8 cellular contexts compared by ENCODE assay signal in the genomic region with DNA sequence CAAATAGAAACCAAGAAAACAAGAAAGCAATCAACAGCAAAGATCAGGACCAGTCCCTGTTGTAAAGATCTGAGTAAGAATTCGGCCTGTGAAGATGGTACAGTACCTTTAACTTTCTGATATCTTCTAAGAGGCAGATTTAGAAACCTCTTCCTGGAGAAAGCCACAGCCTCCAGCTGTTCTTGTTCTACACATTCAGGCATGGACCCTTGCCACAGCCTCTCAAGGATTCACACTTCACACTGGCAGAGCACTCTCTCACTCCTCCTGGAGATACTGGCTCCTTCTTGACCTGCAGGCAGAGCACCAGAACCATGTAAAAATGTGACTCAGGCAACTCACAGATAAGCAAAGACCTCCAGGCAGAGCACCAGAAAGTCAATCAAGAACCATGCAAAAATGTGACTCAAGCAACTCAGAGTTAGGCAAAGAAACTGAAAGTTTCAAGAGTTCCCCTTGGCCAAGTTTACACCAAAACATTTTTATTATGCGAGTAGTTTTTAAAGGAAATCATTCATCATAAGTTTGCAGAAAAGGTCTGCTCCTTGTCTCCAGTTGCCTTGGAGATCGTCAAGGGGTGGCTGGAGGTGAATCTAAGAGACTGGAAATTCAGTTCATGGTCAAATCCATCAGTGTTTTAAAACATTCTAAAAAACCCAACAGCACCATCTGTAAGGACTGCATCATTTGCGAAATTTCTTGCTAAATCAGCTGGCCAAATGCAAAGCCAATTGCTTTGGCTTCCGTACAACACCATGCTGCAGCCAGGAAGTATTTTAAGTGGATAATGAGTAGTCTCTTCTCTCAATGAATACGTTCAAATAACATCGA.
DNase-seq lines count a peak whose midpoint lies in the region; ATAC-seq and TF ChIP-seq lines count a peak whose summit lies in the region.

No MANE protein-coding gene starts in this region.

- H3K27me3 ChIP-seq in hepatocyte (no peaks in the 10 kb centered on the region), SJCRH30 (no peaks in the 10 kb centered on the region)

- no peaks in the 10 kb centered on the region for H3K9me2 ChIP-seq in hepatocyte (replicated peaks; ENCODE audit: insufficient read depth)

- no peak overlapping the region for H3K4me2 ChIP-seq in hepatocyte

- H3K36me3 ChIP-seq in hepatocyte (replicated peaks; ENCODE audit: insufficient read depth, low read depth) (no peaks in the 10 kb centered on the region), SJCRH30 (no peaks in the 10 kb centered on the region)

- H3K4me3 ChIP-seq in hepatocyte: no peak overlapping the region
- H3K4me3 ChIP-seq in SJCRH30: no peak overlapping the region

- no peaks in the 10 kb centered on the region for H4K20me1 ChIP-seq in hepatocyte (ENCODE audit: insufficient read depth, poor library complexity, severe bottlenecking)

- ATAC-seq in HG02571 (IDR thresholded peaks at IDR 0.05; ENCODE audit: unreplicated experiment): peak; percentile 61

- H2AFZ ChIP-seq in hepatocyte: no peak overlapping the region

- WGBS in hepatocyte (ENCODE audit: low lambda C conversion rate, missing lambda C conversion rate): 58% methylated on average over 7 of the region's 7 CpGs

- H3K27ac ChIP-seq in hepatocyte (no peak overlapping the region), SJCRH30 (no peak overlapping the region)

- H3K4me1 ChIP-seq in hepatocyte (ENCODE audit: insufficient read depth): peaks cover 27% of the 10 kb centered on the region
- 0 out of 2 replicates have a peak, but pooled peaks cover 2% of the 10 kb centered on the region for H3K4me1 ChIP-seq in SJCRH30

- no peak for TF ChIP-seq CTCF in hepatocyte (IDR thresholded peaks at IDR 0.05; ENCODE audit: poor library complexity)

- no peaks in the 10 kb centered on the region for H3K79me2 ChIP-seq in hepatocyte

- H3K9me3 ChIP-seq in hepatocyte (ENCODE audit: low read depth) (no peaks in the 10 kb centered on the region), SJCRH30 (replicated peaks) (0 out of 2 replicates have a peak, but pooled peaks cover 2% of the 10 kb centered on the region)

- DNase-seq in NCI-H510A treated with DMSO at 0.1 percent for 48 hours (lab: John Stamatoyannopoulos, UW): peak; percentile 24
- DNase-seq in NCI-H510A (lab: John Stamatoyannopoulos, UW): no peak
- peak; percentile 44 for DNase-seq in NCI-H1092 treated with DMSO at 0.1 percent for 48 hours (lab: John Stamatoyannopoulos, UW)
- DNase-seq in activated effector memory CD4-positive, alpha-beta T cell treated with Interleukin-2 at 50 U/mL for 16 hours: peak; percentile 22
- DNase-seq in hepatocyte (ENCODE audit: low spot score): peak; percentile 13
- DNase-seq in stimulated activated CD4-positive, alpha-beta T cell treated with anti-CD3 and anti-CD28 coated beads, Interleukin-4, amount 100 ng/mL, for 48 hours (ENCODE audit: low read depth in 2 of 2): peak; percentile 12 to 34
- DNase-seq in SJCRH30: no peak

Comparison
In these comparisons a context has a peak if more than half of its experiments do, and no peak if none do; other contexts are left out.
1. DNase-seq: peak in NCI-H510A treated with DMSO at 0.1 percent for 48 hours (single experiment), NCI-H1092 treated with DMSO at 0.1 percent for 48 hours (single experiment), activated effector memory CD4-positive, alpha-beta T cell treated with Interleukin-2 at 50 U/mL for 16 hours (single experiment), hepatocyte (single experiment) and stimulated activated CD4-positive, alpha-beta T cell treated with anti-CD3 and anti-CD28 coated beads, Interleukin-4, amount 100 ng/mL, for 48 hours (2 of 2); none in NCI-H510A (single experiment) and SJCRH30 (0 of 2).